Comparison of ENCODE assay signal across 18 cellular contexts in the genomic region with DNA sequence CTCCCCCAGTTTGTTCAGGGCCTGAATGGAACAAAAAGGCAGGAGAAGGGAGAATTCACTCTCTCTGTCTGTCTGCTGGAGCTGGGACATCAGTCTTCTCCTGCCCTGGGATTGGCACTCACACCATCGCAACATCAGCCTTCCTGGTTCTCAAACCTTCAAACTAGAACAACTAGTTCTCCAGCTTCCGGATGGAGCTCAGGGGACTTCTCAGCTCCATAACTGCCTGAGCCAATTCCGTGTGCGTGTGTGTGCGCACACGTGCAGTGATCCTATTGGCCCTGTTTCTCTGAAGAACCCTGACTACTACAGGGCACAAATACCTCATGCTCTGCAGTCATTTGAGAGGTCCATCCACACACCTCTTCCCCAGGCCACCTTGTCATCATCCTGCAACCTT.
"Had no signal": no experiment of that assay in that cellular context is flagged by ENCODE, and none has a peak within 500 bp of the region (broad histone marks: within the 10 kb centered on the region; RNA-seq: fewer than 3 reads in every experiment).

No MANE protein-coding gene starts in this region.

- ATAC-seq: effector memory CD8-positive, alpha-beta T cell; heart left ventricle; left colon; left ventricle myocardium superior; psoas muscle; right lobe of liver; stimulated activated memory B cell treated with anti-CD40 and anti-IgM and Interleukin-4, amounts not matched to agents 10 μg/mL and 1 μg/mL and 100 μg/mL, for 72 hours had no signal

- DNase-seq: effector memory CD8-positive, alpha-beta T cell; erythroblast; hippocampal formation; left colon; left ventricle myocardium superior; mesendoderm; naive B cell; nephron progenitor cell; retina; right lobe of liver; stimulated activated CD4-positive, alpha-beta T cell treated with anti-CD3 and anti-CD28 coated beads, Interleukin-4, amount 100 ng/mL, for 1 hour; tibial artery; upper lobe of left lung; uterus had no signal

- H3K4me3 ChIP-seq: heart left ventricle, lung, psoas muscle, right lobe of liver, tibial artery, upper lobe of left lung, uterus had no signal
